Comparison of ENCODE assay signal across 8 cellular contexts in the genomic region with DNA sequence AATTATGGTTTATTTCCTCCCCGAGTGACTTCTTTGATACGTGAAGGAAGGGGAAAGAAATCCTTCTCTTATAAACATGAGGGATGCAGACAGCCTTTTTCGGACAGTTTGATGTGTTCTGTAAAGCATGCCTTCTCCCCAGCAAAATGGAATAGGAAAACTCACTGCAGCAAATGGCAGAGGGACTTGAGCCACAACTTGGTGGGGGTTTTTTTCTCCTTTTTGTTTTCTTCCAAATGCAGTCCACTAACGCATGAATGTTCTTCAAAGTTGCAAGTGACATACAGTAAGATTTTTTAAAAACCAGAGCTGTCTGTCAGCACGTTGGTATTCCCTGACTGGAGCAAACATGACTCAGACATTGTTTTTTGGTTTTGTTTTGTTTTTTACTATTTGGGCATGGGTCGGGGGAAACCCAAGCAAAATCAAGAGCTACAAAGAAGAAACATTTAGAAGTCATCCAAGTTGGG. TPM values are rescaled to one million over a fixed set of nuclear protein-coding genes. Genes with fewer than 3 reads are reported as not detected.
DNase-seq lines count a peak whose midpoint lies in the region; ATAC-seq and TF ChIP-seq lines count a peak whose summit lies in the region.

No MANE protein-coding gene starts in this region.

- H3K4me2 ChIP-seq in HCT116 (ENCODE audit: low read length), result peak overlapping the region; percentile 84

- TF ChIP-seq CTCF in HCT116 (IDR thresholded peaks at IDR 0.05 in 2 of 3, conservative IDR thresholded peaks at IDR 0.05 in 1 of 3; ENCODE audit: borderline replicate concordance in 1 of 3, insufficient read depth in 1 of 3, low read depth in 2 of 3, low read length in 2 of 3), result no peak

- H3K27me3 Mint-ChIP-seq in activated T-helper 1 cell treated with anti-CD3 and anti-CD28 coated beads, Interleukin-12 subunit alpha, Interleukin-12 subunit beta, Interleukin-2, Interleukin-4 antibody, amounts not matched to agents 30 ng/mL and 10 ng/mL and 1 ng/mL, durations not matched to agents 14 hours and 24 hours and 36 hours (ENCODE audit: insufficient read depth), result peaks cover 25% of the 10 kb centered on the region
- peaks cover 0 to 4% of the 10 kb centered on the region in 2 donors for H3K27me3 Mint-ChIP-seq in stimulated activated naive B cell treated with anti-CD40 and anti-IgM and Interleukin-4, amounts not matched to agents 10 μg/mL and 1 μg/mL and 100 μg/mL, for 72 hours

- no peaks in the 10 kb centered on the region for H3K9me2 ChIP-seq in HCT116 (ENCODE audit: insufficient read depth)

- DNase-seq in HCT116 (ENCODE audit: low read depth, low spot score), result no peak
- no peak for DNase-seq in activated T-helper 1 cell treated with anti-CD3 and anti-CD28 coated beads, Interleukin-12 subunit alpha, Interleukin-12 subunit beta, Interleukin-2, Interleukin-4 antibody, amounts not matched to agents 30 ng/mL and 10 ng/mL and 1 ng/mL, durations not matched to agents 14 hours and 24 hours and 36 hours (ENCODE audit: low spot score)
- DNase-seq in stimulated activated naive B cell treated with anti-CD40 and anti-IgM and Interleukin-4, amounts not matched to agents 10 μg/mL and 1 μg/mL and 100 μg/mL, for 72 hours, result no peak
- no peak for DNase-seq in activated CD4-positive, CD25-positive, alpha-beta regulatory T cell (lab: John Stamatoyannopoulos, UW)
- DNase-seq in stimulated activated CD4-positive, alpha-beta T cell treated with anti-CD3 and anti-CD28 coated beads, Interleukin-4, amount 100 ng/mL, for 4 hours, result no peak
- no peak for DNase-seq in NCI-H69 (lab: John Stamatoyannopoulos, UW)

- H3K36me3 ChIP-seq in HCT116 (ENCODE audit: control insufficient read depth in 1 of 2, insufficient read depth in 2 of 2, low read length in 2 of 2), result no peaks in the 10 kb centered on the region
- H3K36me3 ChIP-seq in iPS-18a (ENCODE audit: control insufficient read depth, low read depth, low read length), result no peaks in the 10 kb centered on the region

- H3K9me3 ChIP-seq in HCT116 (ENCODE audit: control insufficient read depth in 1 of 2, insufficient read depth in 1 of 2, low read depth in 1 of 2, low read length in 2 of 2), result no peaks in the 10 kb centered on the region
- no peaks in the 10 kb centered on the region for H3K9me3 ChIP-seq in iPS-18a (ENCODE audit: control insufficient read depth, low read depth, low read length)

- ATAC-seq in HCT116, result peak; percentile 2
- no peak for ATAC-seq in stimulated activated naive B cell treated with anti-CD40 and anti-IgM and Interleukin-4, amounts not matched to agents 10 μg/mL and 1 μg/mL and 100 μg/mL, for 72 hours (replicated peaks)
- ATAC-seq in HG02970 (IDR thresholded peaks at IDR 0.05; ENCODE audit: low FRiP score, unreplicated experiment), result no peak

- H3K27ac ChIP-seq in HCT116 (ENCODE audit: low read depth, low read length) (no peak overlapping the region), iPS-18a (ENCODE audit: low read length) (no peak overlapping the region)

- RAD21 ChIA-PET in HCT116 (lab: Charles Lee; ENCODE audit: low non-redundant PET in 1 of 2, low total read pairs in 2 of 2, uncharacterized antibody in 2 of 2, unreplicated experiment in 2 of 2), result no interaction called here

- H3K9me3 Mint-ChIP-seq in activated T-helper 1 cell treated with anti-CD3 and anti-CD28 coated beads, Interleukin-12 subunit alpha, Interleukin-12 subunit beta, Interleukin-2, Interleukin-4 antibody, amounts not matched to agents 30 ng/mL and 10 ng/mL and 1 ng/mL, durations not matched to agents 14 hours and 24 hours and 36 hours, result no peaks in the 10 kb centered on the region
- no peaks in the 10 kb centered on the region for H3K9me3 Mint-ChIP-seq in stimulated activated naive B cell treated with anti-CD40 and anti-IgM and Interleukin-4, amounts not matched to agents 10 μg/mL and 1 μg/mL and 100 μg/mL, for 72 hours

- CTCF ChIA-PET in HCT116 (lab: Charles Lee), result interaction anchor here (1.1 kb wide), 1 partner anchor 15 kb away, joined by 3 read pairs; no protein-coding TSS in a partner anchor

- peak overlapping the region; percentile 89 for H3K4me3 Mint-ChIP-seq in activated T-helper 1 cell treated with anti-CD3 and anti-CD28 coated beads, Interleukin-12 subunit alpha, Interleukin-12 subunit beta, Interleukin-2, Interleukin-4 antibody, amounts not matched to agents 30 ng/mL and 10 ng/mL and 1 ng/mL, durations not matched to agents 14 hours and 24 hours and 36 hours
- peak overlapping the region; percentile 95 for H3K4me3 Mint-ChIP-seq in stimulated activated naive B cell treated with anti-CD40 and anti-IgM and Interleukin-4, amounts not matched to agents 10 μg/mL and 1 μg/mL and 100 μg/mL, for 72 hours

- peaks cover 4 to 21% of the 10 kb centered on the region in 2 experiments; a peak in 3 of 4 replicates for H3K4me1 ChIP-seq in HCT116 (ENCODE audit: control insufficient read depth in 1 of 2, insufficient read depth in 2 of 2, low read length in 2 of 2)
- H3K4me1 ChIP-seq in iPS-18a (ENCODE audit: control insufficient read depth, low read depth, low read length), result peaks cover 14% of the 10 kb centered on the region

- peaks cover 23% of the 10 kb centered on the region for H3K4me1 Mint-ChIP-seq in activated T-helper 1 cell treated with anti-CD3 and anti-CD28 coated beads, Interleukin-12 subunit alpha, Interleukin-12 subunit beta, Interleukin-2, Interleukin-4 antibody, amounts not matched to agents 30 ng/mL and 10 ng/mL and 1 ng/mL, durations not matched to agents 14 hours and 24 hours and 36 hours (ENCODE audit: low read depth)
- peaks cover 16 to 40% of the 10 kb centered on the region in 2 donors for H3K4me1 Mint-ChIP-seq in stimulated activated naive B cell treated with anti-CD40 and anti-IgM and Interleukin-4, amounts not matched to agents 10 μg/mL and 1 μg/mL and 100 μg/mL, for 72 hours

- no peaks in the 10 kb centered on the region for H4K20me1 ChIP-seq in HCT116 (ENCODE audit: insufficient read depth)

- BruUV-seq in HCT116 (replicated peaks; lab: Mats Ljungman, UMichigan), result no TSS peak

- TF ChIP-seq POLR2A in HCT116 (IDR thresholded peaks at IDR 0.05; ENCODE audit: borderline replicate concordance, extremely low read depth, insufficient read depth, insufficient read length), result no peak

- H3K4me3 ChIP-seq in HCT116 (replicated peaks in 1 of 2; ENCODE audit: low read depth in 1 of 2, low read length in 2 of 2) (peak overlapping the region; percentile 53 to 71), iPS-18a (ENCODE audit: low read length) (peak overlapping the region; percentile 81)

- H3K27me3 ChIP-seq in HCT116 (ENCODE audit: insufficient read depth, low read length), result no peaks in the 10 kb centered on the region
- no peaks in the 10 kb centered on the region for H3K27me3 ChIP-seq in iPS-18a (ENCODE audit: control insufficient read depth, insufficient read depth, low read length)

- H3K79me2 ChIP-seq in HCT116 (ENCODE audit: insufficient read depth, low read length), result no peaks in the 10 kb centered on the region

- POLR2A ChIA-PET in HCT116 (lab: Charles Lee), result interaction anchor here (0.7 to 1.3 kb wide), 4 partner anchors 10 to 235 kb away, joined by 4 to 5 read pairs (median 4); partner anchors contain the start of gene CFAP36

- no peaks in the 10 kb centered on the region for H3K36me3 Mint-ChIP-seq in activated T-helper 1 cell treated with anti-CD3 and anti-CD28 coated beads, Interleukin-12 subunit alpha, Interleukin-12 subunit beta, Interleukin-2, Interleukin-4 antibody, amounts not matched to agents 30 ng/mL and 10 ng/mL and 1 ng/mL, durations not matched to agents 14 hours and 24 hours and 36 hours (ENCODE audit: low read depth)
- no peaks in the 10 kb centered on the region for H3K36me3 Mint-ChIP-seq in stimulated activated naive B cell treated with anti-CD40 and anti-IgM and Interleukin-4, amounts not matched to agents 10 μg/mL and 1 μg/mL and 100 μg/mL, for 72 hours

- H3K9ac ChIP-seq in HCT116 (ENCODE audit: low read length) (peak overlapping the region; percentile 39), iPS-18a (ENCODE audit: low read length) (peak overlapping the region; percentile 40)

- intact Hi-C loops in HCT116 (cut with micrococcal nuclease), result no loop called here
- intact Hi-C loops in activated T-helper 1 cell treated with anti-CD3 and anti-CD28 coated beads, Interleukin-12 subunit alpha, Interleukin-12 subunit beta, Interleukin-2, Interleukin-4 antibody, amounts not matched to agents 30 ng/mL and 10 ng/mL and 1 ng/mL, durations not matched to agents 14 hours and 24 hours and 36 hours (cut with micrococcal nuclease), result loop anchor here (1.0 to 2.0 kb wide), 4 partner anchors 11 to 187 kb away; partner anchors contain the start of genes CFAP36, CLHC1 and RPS27A

- peak overlapping the region; percentile 50 for H3K27ac Mint-ChIP-seq in activated T-helper 1 cell treated with anti-CD3 and anti-CD28 coated beads, Interleukin-12 subunit alpha, Interleukin-12 subunit beta, Interleukin-2, Interleukin-4 antibody, amounts not matched to agents 30 ng/mL and 10 ng/mL and 1 ng/mL, durations not matched to agents 14 hours and 24 hours and 36 hours
- peak overlapping the region; percentile 84 for H3K27ac Mint-ChIP-seq in stimulated activated naive B cell treated with anti-CD40 and anti-IgM and Interleukin-4, amounts not matched to agents 10 μg/mL and 1 μg/mL and 100 μg/mL, for 72 hours

- peak overlapping the region; percentile 86 for H2AFZ ChIP-seq in HCT116 (ENCODE audit: low read depth, low read length, poor library complexity, severe bottlenecking)

- no peak for TF ChIP-seq RAD21 in HCT116 (IDR thresholded peaks at IDR 0.05; ENCODE audit: low read depth)

TF ChIP-seq in HCT116, 20 proteins besides CTCF, POLR2A, EP300 and RAD21 (continues in another document):
- TF ChIP-seq, protein P1, sequence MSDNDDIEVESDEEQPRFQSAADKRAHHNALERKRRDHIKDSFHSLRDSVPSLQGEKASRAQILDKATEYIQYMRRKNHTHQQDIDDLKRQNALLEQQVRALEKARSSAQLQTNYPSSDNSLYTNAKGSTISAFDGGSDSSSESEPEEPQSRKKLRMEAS (IDR thresholded peaks at IDR 0.05), result peak; percentile 34; the same call in 1 of the 2 replicates

RNA-seq across cellular contexts. Expression of gene CCDC88A, which starts 0.6 kb away (rescaled TPM):
- 27.2 TPM for total RNA-seq in HCT116 (2021; ENCODE audit: unreplicated experiment)
- 7.7 and 10.0 TPM in 2 replicates for polyA plus RNA-seq in HCT116 (2012)
- 6.4 and 8.4 TPM in 2 replicates for total RNA-seq in activated T-helper 1 cell treated with anti-CD3 and anti-CD28 coated beads, Interleukin-12 subunit alpha, Interleukin-12 subunit beta, Interleukin-2, Interleukin-4 antibody, amounts not matched to agents 30 ng/mL and 10 ng/mL and 1 ng/mL, durations not matched to agents 14 hours and 24 hours and 36 hours
